24 cellular contexts compared by ENCODE assay signal in genomic region chr11:28303477-28304191, GRCh38.
DNase-seq lines count a peak whose midpoint lies in the region; ATAC-seq and TF ChIP-seq lines count a peak whose summit lies in the region.
"Had no signal": no experiment of that assay in that cellular context is flagged by ENCODE, and none has a peak within 500 bp of the region (broad histone marks: within the 10 kb centered on the region; RNA-seq: fewer than 3 reads in every experiment).

No MANE protein-coding gene starts in this region.

- intact Hi-C loops in ascending aorta (cut with DNase I): no loop called here

- H3K4me3 ChIP-seq in cardiac fibroblast (replicated peaks in 1 of 2; ENCODE audit: low read depth in 2 of 2, low read length in 2 of 2) (no peak overlapping the region), fibroblast of the aortic adventitia (ENCODE audit: low read depth, low read length) (no peak overlapping the region), ascending aorta (no peak overlapping the region)
- H3K4me3 ChIP-seq: GM23338, SJSA1 had no signal

- H3K27ac ChIP-seq in ascending aorta: no peak overlapping the region
- H3K27ac ChIP-seq: C4-2B, KMS-11, SJSA1 had no signal

- DNase-seq in HT-29 (ENCODE audit: low spot score) (peak; percentile 50), cardiac fibroblast (ENCODE audit: low read depth in 2 of 2) (peak; percentile 14 to 18), fibroblast of the aortic adventitia (ENCODE audit: low read depth) (peak; percentile 10), ascending aorta (ENCODE audit: low spot score in 2 of 2) (no peak)
- no peak for DNase-seq in activated CD4-positive, alpha-beta T cell treated with anti-CD3 and anti-CD28 coated beads, Interleukin-2, amount 50 U/mL, for 4 hours
- DNase-seq: Caco-2; CD8-positive, alpha-beta T cell; DMS 273 treated with DMSO at 0.1 percent for 48 hours; DMS79; H9; HFFc6; MM.1S; NCI-H1694; NCI-H2081; NCI-H2227 treated with DMSO at 0.1 percent for 48 hours; NCI-H526 treated with DMSO at 0.1 percent for 48 hours; Right ventricle myocardium superior; RPMI8226 had no signal

- H3K27me3 ChIP-seq in ascending aorta: no peaks in the 10 kb centered on the region
- H3K27me3 ChIP-seq: SJSA1 had no signal

- no peaks in the 10 kb centered on the region for H3K4me1 ChIP-seq in ascending aorta
- H3K4me1 ChIP-seq: Caco-2, SJSA1 had no signal

- ATAC-seq in GM21786 (IDR thresholded peaks at IDR 0.05; ENCODE audit: unreplicated experiment) (no peak), HG03571 (IDR thresholded peaks at IDR 0.05; ENCODE audit: unreplicated experiment) (no peak)
- ATAC-seq: CD8-positive, alpha-beta T cell; GM23338 had no signal

- no peaks in the 10 kb centered on the region for H3K36me3 ChIP-seq in ascending aorta

- H3K9me3 ChIP-seq in ascending aorta: no peaks in the 10 kb centered on the region
- H3K9me3 ChIP-seq: Caco-2, SJSA1 had no signal

- no peak for TF ChIP-seq CTCF in cardiac fibroblast (IDR thresholded peaks at IDR 0.05; ENCODE audit: low read depth, low read length)
- TF ChIP-seq CTCF in fibroblast of the aortic adventitia (IDR thresholded peaks at IDR 0.05; ENCODE audit: insufficient read depth, low read length): no peak
- TF ChIP-seq CTCF in ascending aorta (IDR thresholded peaks at IDR 0.05): no peak

Comparison
In these comparisons a context has a peak if more than half of its experiments do, and no peak if none do; other contexts are left out.
1. DNase-seq: peak in HT-29 (single experiment), cardiac fibroblast (2 of 2) and fibroblast of the aortic adventitia (single experiment); none in ascending aorta (0 of 2) and activated CD4-positive, alpha-beta T cell treated with anti-CD3 and anti-CD28 coated beads, Interleukin-2, amount 50 U/mL, for 4 hours (0 of 2).